ENCODE assay signal across 8 cellular contexts in the genomic region with DNA sequence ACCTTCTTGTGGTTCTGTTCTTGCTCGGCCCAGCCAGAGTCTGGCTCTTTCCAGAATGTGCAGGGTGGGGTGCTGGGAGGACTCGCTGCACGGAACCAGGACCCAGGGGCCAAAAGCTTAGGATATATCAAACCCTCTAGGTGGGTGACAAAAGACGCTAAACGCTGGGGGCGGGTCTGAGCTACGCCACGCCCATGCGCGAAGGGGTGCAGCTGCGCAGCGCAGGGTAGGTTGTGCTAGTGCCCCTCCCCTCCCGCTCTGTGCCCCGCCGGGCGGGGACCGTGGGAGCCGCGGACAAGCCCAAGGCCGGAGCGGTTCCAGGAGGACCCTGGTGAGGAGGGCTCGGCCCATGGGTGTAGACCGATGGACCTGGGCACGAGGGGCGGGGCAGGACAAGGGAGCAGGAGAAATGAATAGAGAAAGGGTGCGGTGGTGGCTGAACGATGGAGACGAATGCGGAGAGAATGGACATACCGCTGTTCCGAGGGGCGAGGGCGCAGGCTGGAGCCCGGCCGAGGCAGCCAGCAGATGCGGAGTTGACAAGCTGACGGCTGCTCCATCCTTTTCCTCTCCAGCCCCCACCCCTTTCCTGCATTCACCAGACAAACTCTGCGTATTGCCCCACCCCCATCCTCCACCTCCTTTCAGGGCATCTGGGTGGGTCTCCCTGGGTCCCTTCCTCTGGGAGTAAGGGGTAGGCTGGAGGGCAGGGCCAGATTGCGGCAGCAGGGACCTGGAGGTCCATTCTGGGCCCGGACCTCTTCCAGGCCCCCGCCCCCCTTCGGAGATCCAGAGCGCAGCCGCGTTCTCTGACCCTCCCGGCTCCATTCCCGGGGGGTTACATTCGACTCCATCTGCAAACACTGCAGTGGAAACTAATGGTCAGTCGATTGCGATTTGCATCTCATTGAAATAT. TPM values are rescaled to one million over a fixed set of nuclear protein-coding genes. Genes with fewer than 3 reads are reported as not detected.
DNase-seq lines count a peak whose midpoint lies in the region; ATAC-seq, FAIRE-seq and TF ChIP-seq lines count a peak whose summit lies in the region.

A gene with protein sequence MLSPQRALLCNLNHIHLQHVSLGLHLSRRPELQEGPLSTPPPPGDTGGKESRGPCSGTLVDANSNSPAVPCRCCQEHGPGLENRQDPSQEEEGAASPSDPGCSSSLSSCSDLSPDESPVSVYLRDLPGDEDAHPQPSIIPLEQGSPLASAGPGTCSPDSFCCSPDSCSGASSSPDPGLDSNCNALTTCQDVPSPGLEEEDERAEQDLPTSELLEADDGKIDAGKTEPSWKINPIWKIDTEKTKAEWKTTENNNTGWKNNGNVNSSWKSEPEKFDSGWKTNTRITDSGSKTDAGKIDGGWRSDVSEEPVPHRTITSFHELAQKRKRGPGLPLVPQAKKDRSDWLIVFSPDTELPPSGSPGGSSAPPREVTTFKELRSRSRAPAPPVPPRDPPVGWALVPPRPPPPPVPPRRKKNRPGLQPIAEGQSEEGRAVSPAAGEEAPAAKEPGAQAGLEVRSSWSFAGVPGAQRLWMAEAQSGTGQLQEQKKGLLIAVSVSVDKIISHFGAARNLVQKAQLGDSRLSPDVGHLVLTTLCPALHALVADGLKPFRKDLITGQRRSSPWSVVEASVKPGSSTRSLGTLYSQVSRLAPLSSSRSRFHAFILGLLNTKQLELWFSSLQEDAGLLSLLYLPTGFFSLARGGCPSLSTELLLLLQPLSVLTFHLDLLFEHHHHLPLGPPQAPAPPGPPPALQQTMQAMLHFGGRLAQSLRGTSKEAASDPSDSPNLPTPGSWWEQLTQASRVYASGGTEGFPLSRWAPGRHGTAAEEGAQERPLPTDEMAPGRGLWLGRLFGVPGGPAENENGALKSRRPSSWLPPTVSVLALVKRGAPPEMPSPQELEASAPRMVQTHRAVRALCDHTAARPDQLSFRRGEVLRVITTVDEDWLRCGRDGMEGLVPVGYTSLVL (plus strand): TSS at position 234 of the 916 bp plus-strand sequence. CDS start 880 bp downstream, outside the sequence.

- intact Hi-C loops in right cardiac atrium (cut with DNase I) = loop anchor here (5.0 to 10.0 kb wide), 4 partner anchors 44 to 184 kb away; a partner anchor contains a TSS
- intact Hi-C loops in prostate gland (cut with DNase I) = loop anchor here (2.0 to 5.0 kb wide), 5 partner anchors 48 to 271 kb away; a partner anchor contains a TSS

- H3K9me3 Mint-ChIP-seq in astrocyte (ENCODE audit: unreplicated experiment) = no peaks in the 10 kb centered on the region

- peak within 1 kb of the TSS; percentile 48 for H3K27ac Mint-ChIP-seq in astrocyte (ENCODE audit: unreplicated experiment)

- no peaks in the 10 kb centered on the region for H3K27me3 Mint-ChIP-seq in astrocyte (ENCODE audit: low read depth, unreplicated experiment)

- peak within 1 kb of the TSS; percentile 72 for H3K4me3 ChIP-seq in astrocyte (ENCODE audit: insufficient read depth, low read depth, low read length)
- H3K4me3 ChIP-seq in right cardiac atrium (ENCODE audit: low read length) = peak within 1 kb of the TSS; percentile 49
- H3K4me3 ChIP-seq in prostate gland = peak within 1 kb of the TSS; percentile 35 to 44

- H3K27me3 ChIP-seq in astrocyte (ENCODE audit: insufficient read depth, low read length) (no peaks in the 10 kb centered on the region), right cardiac atrium (ENCODE audit: control insufficient read depth, insufficient read depth) (no peaks in the 10 kb centered on the region), prostate gland (replicated peaks; ENCODE audit: insufficient read depth) (no peaks in the 10 kb centered on the region)

- H3K36me3 Mint-ChIP-seq in astrocyte (ENCODE audit: low read depth, unreplicated experiment) = peaks cover 7% of the 10 kb centered on the region

- TF ChIP-seq POLR2A in prostate gland (IDR thresholded peaks at IDR 0.05) = peak; percentile 42

- H3K27ac ChIP-seq in astrocyte (ENCODE audit: low read depth, low read length) (no peak within 1 kb of the TSS), right cardiac atrium (ENCODE audit: low read length) (peak within 1 kb of the TSS; percentile 51), prostate gland (peak within 1 kb of the TSS; percentile 95 to 97)

- H3K4me1 ChIP-seq in astrocyte (ENCODE audit: insufficient read depth, low read length) (peaks cover 32% of the 10 kb centered on the region), right cardiac atrium (ENCODE audit: control insufficient read depth, insufficient read depth, low read length) (peaks cover 4% of the 10 kb centered on the region), prostate gland (replicated peaks) (peaks cover 4% of the 10 kb centered on the region)

- H3K36me3 ChIP-seq in astrocyte (ENCODE audit: insufficient read depth, low read length) (peaks cover 11% of the 10 kb centered on the region), prostate gland (no peaks in the 10 kb centered on the region)

- peak within 1 kb of the TSS; percentile 78 for H3K9ac ChIP-seq in astrocyte (ENCODE audit: low read length)

- peak within 1 kb of the TSS; percentile 99 for H3K4me2 ChIP-seq in astrocyte (ENCODE audit: low read length)

- ATAC-seq in right cardiac atrium (peak; percentile 54 to 59), GM19035 (IDR thresholded peaks at IDR 0.05; ENCODE audit: unreplicated experiment) (no peak)

- H3K79me2 ChIP-seq in astrocyte (ENCODE audit: insufficient read depth, low read length) = peaks cover 22% of the 10 kb centered on the region

- peak within 1 kb of the TSS; percentile 55 for H2AFZ ChIP-seq in astrocyte (ENCODE audit: low read depth, low read length)

- peak; percentile 52 for DNase-seq in NCI-H1436 (lab: John Stamatoyannopoulos, UW)
- DNase-seq in NCI-H1436 treated with DMSO at 0.1 percent for 48 hours (lab: John Stamatoyannopoulos, UW) = no peak
- peak; percentile 55 for DNase-seq in T-helper 9 cell
- no peak for DNase-seq in astrocyte (ENCODE audit: low read depth)
- DNase-seq in right cardiac atrium = peak; percentile 89 to 96 (median 96)
- peak; percentile 67 for DNase-seq in prostate gland (ENCODE audit: low spot score)
- DNase-seq in ureter (ENCODE audit: low spot score) = peak; percentile 80

- TF ChIP-seq CTCF in astrocyte (IDR thresholded peaks at IDR 0.05; ENCODE audit: insufficient read depth, low read depth, low read length) (no peak), prostate gland (IDR thresholded peaks at IDR 0.05) (peak in 1 of 4 experiments; percentile 16)

- no peak for FAIRE-seq in astrocyte (lab: Jason Lieb, UNC)

- H3K4me1 Mint-ChIP-seq in astrocyte (ENCODE audit: low read depth, unreplicated experiment) = peaks cover 11% of the 10 kb centered on the region

- peaks cover 35% of the 10 kb centered on the region for H4K20me1 ChIP-seq in astrocyte (ENCODE audit: insufficient read depth, low read length)

- 6% methylated on average over 50 of the region's 50 CpGs for WGBS in right cardiac atrium
- WGBS in prostate gland = 13% methylated on average over 49 of the region's 50 CpGs

- H3K9me3 ChIP-seq in astrocyte (ENCODE audit: insufficient read depth, low read depth, low read length) = no peaks in the 10 kb centered on the region
- no peaks in the 10 kb centered on the region for H3K9me3 ChIP-seq in right cardiac atrium (ENCODE audit: control insufficient read depth, low read length)
- no peaks in the 10 kb centered on the region for H3K9me3 ChIP-seq in prostate gland

- peak within 1 kb of the TSS; percentile 87 for H3K4me3 Mint-ChIP-seq in astrocyte (ENCODE audit: unreplicated experiment)

RNA-seq across cellular contexts. Expression of the gene that starts here (rescaled TPM):
- total RNA-seq in astrocyte = 48.0 and 48.7 TPM in 2 replicates
- 10 to 100 TPM; 20.8 to 29.7 (median 24.5) TPM for total RNA-seq in right cardiac atrium
- polyA plus RNA-seq in right cardiac atrium = 23.2 TPM
- 10 to 100 TPM; 34.0 to 35.1 TPM for total RNA-seq in prostate gland
- 31.4 TPM for total RNA-seq in ureter

Comparison
In these comparisons a context has a peak if more than half of its experiments do, and no peak if none do; other contexts are left out.
1. DNase-seq: peak in NCI-H1436 (single experiment), T-helper 9 cell (single experiment), right cardiac atrium (3 of 3), prostate gland (single experiment) and ureter (single experiment); none in NCI-H1436 treated with DMSO at 0.1 percent for 48 hours (single experiment) and astrocyte (single experiment).
2. Peak in every context shown above with its lines, with median percentiles within 50 percentile points of each other: H3K4me3 ChIP-seq.